14 cellular contexts compared by ENCODE assay signal in the genomic region with DNA sequence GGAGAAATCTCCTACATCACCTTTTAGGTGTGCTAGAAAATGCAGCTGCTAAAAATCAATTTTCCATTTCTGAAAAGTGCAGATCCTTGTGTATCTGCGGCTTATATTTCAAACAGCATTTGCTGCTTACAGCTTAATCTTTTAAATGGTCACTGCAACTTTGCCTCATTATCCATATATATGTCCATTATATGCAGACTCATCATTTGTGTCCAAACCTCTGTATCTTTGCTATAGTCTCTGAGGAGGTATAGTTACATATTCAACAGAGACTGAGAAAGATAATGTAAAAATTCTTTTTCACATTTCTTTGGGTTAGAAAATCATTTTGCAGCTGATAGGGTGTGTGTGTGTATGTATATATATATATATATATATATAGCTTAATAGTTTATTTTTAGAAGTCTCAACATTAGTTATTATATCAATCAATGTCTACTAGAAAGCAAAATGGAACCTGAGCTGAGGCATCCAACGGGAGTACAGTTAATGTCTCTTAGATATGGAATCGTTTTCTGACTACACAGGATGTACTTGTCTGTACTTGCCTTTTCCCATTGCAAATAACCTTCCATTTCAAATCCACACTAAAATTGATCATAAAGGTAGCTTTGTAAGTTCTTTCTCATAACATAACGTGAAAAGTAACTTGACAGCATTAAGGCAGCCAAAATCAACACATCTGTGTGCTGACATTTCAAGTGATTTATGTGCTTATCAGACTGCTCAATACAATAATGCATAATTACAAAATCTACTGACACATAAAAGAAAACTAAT.
DNase-seq lines count a peak whose midpoint lies in the region; ATAC-seq and TF ChIP-seq lines count a peak whose summit lies in the region.
"Had no signal": no experiment of that assay in that cellular context is flagged by ENCODE, and none has a peak within 500 bp of the region (broad histone marks: within the 10 kb centered on the region; RNA-seq: fewer than 3 reads in every experiment).

No MANE protein-coding gene starts in this region.

- CTCF ChIA-PET in RWPE1 (lab: Yijun Ruan, JAX): interaction anchor here (0.5 to 0.6 kb wide), 3 partner anchors 212 to 847 kb away, joined by 3 read pairs; no protein-coding TSS in a partner anchor

- H3K4me3 ChIP-seq in fibroblast of lung (replicated peaks in 1 of 4; ENCODE audit: control extremely low read depth in 1 of 4, insufficient read depth in 1 of 4, low read depth in 3 of 4, low read length in 4 of 4) (no peak overlapping the region), osteoblast (ENCODE audit: insufficient read depth, low read length) (no peak overlapping the region)

- H4K20me1 ChIP-seq in fibroblast of lung (ENCODE audit: control insufficient read depth, extremely low read depth, insufficient read depth, low read length) (peaks cover 1% of the 10 kb centered on the region), osteoblast (ENCODE audit: insufficient read depth, low read length) (no peaks in the 10 kb centered on the region)

- H2AFZ ChIP-seq in fibroblast of lung (ENCODE audit: low read length) (no peak overlapping the region), osteoblast (ENCODE audit: low read length) (peak overlapping the region; percentile 30)

- DNase-seq in NCI-H2227 treated with DMSO at 0.1 percent for 48 hours (lab: John Stamatoyannopoulos, UW) (peak; percentile 1), NCI-H2227 (lab: John Stamatoyannopoulos, UW; ENCODE audit: unreplicated experiment) (no peak), RWPE1 (ENCODE audit: low spot score) (peak; percentile 37), fibroblast of lung (ENCODE audit: low read depth in 2 of 2) (peak; percentile 3 to 20), osteoblast (ENCODE audit: insufficient read length, low spot score, missing footprints) (no peak), HK-2 (ENCODE audit: unreplicated experiment) (no peak)
- DNase-seq: Calu3, HCEC 1CT, NCI-H1092, NCI-H187 treated with DMSO at 0.1 percent for 48 hours, NCI-H2171 treated with DMSO at 0.1 percent for 48 hours, NCI-H526 had no signal

- POLR2A ChIA-PET in RWPE1 (lab: Yijun Ruan, JAX; ENCODE audit: low non-redundant PET): no interaction called here

- no peak for ATAC-seq in HG03378 (IDR thresholded peaks at IDR 0.05; ENCODE audit: unreplicated experiment)
- no peak for ATAC-seq in GM21619 (IDR thresholded peaks at IDR 0.05; ENCODE audit: unreplicated experiment)

- no peak overlapping the region for H3K9ac ChIP-seq in fibroblast of lung (ENCODE audit: insufficient read depth, low read length)

- no peaks in the 10 kb centered on the region for H3K9me3 ChIP-seq in fibroblast of lung (ENCODE audit: control insufficient read depth, insufficient read depth, low read depth, low read length)
- H3K9me3 ChIP-seq in osteoblast (ENCODE audit: low read depth, low read length): no peaks in the 10 kb centered on the region

- no peaks in the 10 kb centered on the region for H3K36me3 ChIP-seq in fibroblast of lung (ENCODE audit: control insufficient read depth, insufficient read depth, low read length)
- no peaks in the 10 kb centered on the region for H3K36me3 ChIP-seq in osteoblast (ENCODE audit: insufficient read depth, low read length)

- TF ChIP-seq CTCF in RWPE1 (conservative IDR thresholded peaks at IDR 0.05; ENCODE audit: low read depth): no peak
- TF ChIP-seq CTCF in fibroblast of lung (conservative IDR thresholded peaks at IDR 0.05 in 1 of 2, IDR thresholded peaks at IDR 0.05 in 1 of 2; ENCODE audit: low read depth in 1 of 2, low read length in 2 of 2): no peak
- no peak for TF ChIP-seq CTCF in osteoblast (IDR thresholded peaks at IDR 0.05; ENCODE audit: extremely low read depth, low read depth, low read length)

- H3K4me1 ChIP-seq in fibroblast of lung (ENCODE audit: control insufficient read depth, extremely low read depth, insufficient read depth, low read length): no peaks in the 10 kb centered on the region
- H3K4me1 ChIP-seq in osteoblast (ENCODE audit: insufficient read depth, low read length): peaks cover 5% of the 10 kb centered on the region

- no peaks in the 10 kb centered on the region for H3K79me2 ChIP-seq in fibroblast of lung (ENCODE audit: control insufficient read depth, insufficient read depth, low read length)
- H3K79me2 ChIP-seq in osteoblast (ENCODE audit: insufficient read depth, low read length): no peaks in the 10 kb centered on the region

- H3K27me3 ChIP-seq in fibroblast of lung (ENCODE audit: control insufficient read depth, insufficient read depth, low read length) (no peaks in the 10 kb centered on the region), osteoblast (ENCODE audit: insufficient read depth, low read length) (no peaks in the 10 kb centered on the region)

- no peak overlapping the region for H3K27ac ChIP-seq in RWPE1
- H3K27ac ChIP-seq in fibroblast of lung (ENCODE audit: insufficient read depth, low read length): no peak overlapping the region
- H3K27ac ChIP-seq in osteoblast (ENCODE audit: low read depth, low read length): no peak overlapping the region

- H3K4me2 ChIP-seq in fibroblast of lung (ENCODE audit: extremely low read depth, insufficient read depth, low read length) (no peak overlapping the region), osteoblast (ENCODE audit: insufficient read depth, low read length) (no peak overlapping the region)

Comparison
In these comparisons a context has a peak if more than half of its experiments do, and no peak if none do; other contexts are left out.
1. DNase-seq: peak in NCI-H2227 treated with DMSO at 0.1 percent for 48 hours (single experiment), RWPE1 (single experiment) and fibroblast of lung (2 of 2); none in NCI-H2227 (single experiment), osteoblast (single experiment) and HK-2 (single experiment).